Comparison of ENCODE assay signal across 8 cellular contexts in genomic region chr9:100428871-100429654, GRCh38. TPM values are rescaled to one million over a fixed set of nuclear protein-coding genes. Genes with fewer than 3 reads are reported as not detected.
A peak's percentile ranks its signal among the peaks of the same experiment; 100 is the strongest.
DNase-seq lines count a peak whose midpoint lies in the region; ATAC-seq, FAIRE-seq and TF ChIP-seq lines count a peak whose summit lies in the region.

No MANE protein-coding gene starts in this region.

- POLR2A ChIA-PET in K562 (lab: Yijun Ruan, JAX), result interaction anchor here (0.6 to 1.6 kb wide), 6 partner anchors 9 to 921 kb away, joined by 3 to 7 read pairs (median 4); no protein-coding TSS in a partner anchor

- DNase-seq in HT1080 (ENCODE audit: low read depth), result peak; percentile 99
- peak in 1 of 4 experiments; percentile 42 for DNase-seq in K562 (ENCODE audit: extremely low read depth in 1 of 4, low spot score in 3 of 4)
- peak; percentile 98 for DNase-seq in iris pigment epithelial cell (ENCODE audit: low read depth)
- peak; percentile 27 for DNase-seq in testis
- DNase-seq in midbrain (lab: John Stamatoyannopoulos, UW), result no peak
- DNase-seq in NCI-H2227 treated with DMSO at 0.1 percent for 48 hours (lab: John Stamatoyannopoulos, UW), result no peak
- DNase-seq in SKM-1 (lab: John Stamatoyannopoulos, UW; ENCODE audit: unreplicated experiment), result no peak

- no peaks in the 10 kb centered on the region; the same call in 1 of the 3 replicates for H3K36me3 ChIP-seq in K562 (ENCODE audit: control insufficient read depth, insufficient read depth, low read length)
- no peaks in the 10 kb centered on the region for H3K36me3 ChIP-seq in testis (ENCODE audit: low read depth, missing control alignments)

- intact Hi-C loops in K562 (cut with micrococcal nuclease) (loop anchor here (5.0 kb wide), 2 partner anchors 77 to 168 kb away; partner anchors contain the start of gene TEX10), testis (cut with DNase I; ENCODE audit: low total_unique reads) (no loop called here)

- no peak for TF ChIP-seq EP300 in K562 (IDR thresholded peaks at IDR 0.05; ENCODE audit: low read length)

- H3K79me2 ChIP-seq in K562 (ENCODE audit: control insufficient read depth, insufficient read depth, low read length), result peaks cover 39% of the 10 kb centered on the region

- no peak for FAIRE-seq in K562 (lab: Jason Lieb, UNC)

- peak overlapping the region; percentile 14; the same call in 1 of the 3 replicates for H3K27ac ChIP-seq in K562 (ENCODE audit: extremely low read depth, low read depth, low read length)
- H3K27ac ChIP-seq in testis, result no peak overlapping the region

- ATAC-seq in K562 (no peak), HG03342 (IDR thresholded peaks at IDR 0.05; ENCODE audit: unreplicated experiment) (no peak)

- H2AFZ ChIP-seq in K562 (ENCODE audit: low read depth, low read length), result no peak overlapping the region; the same call in 1 of the 2 replicates

- no peaks in the 10 kb centered on the region for H3K27me3 ChIP-seq in K562 (ENCODE audit: control insufficient read depth in 2 of 2, insufficient read depth in 2 of 2, low read length in 2 of 2)
- H3K27me3 ChIP-seq in testis, result no peaks in the 10 kb centered on the region

- H3K4me1 ChIP-seq in K562 (replicated peaks in 1 of 2; ENCODE audit: control insufficient read depth in 2 of 2, insufficient read depth in 2 of 2, low read length in 2 of 2) (peaks cover 7 to 34% of the 10 kb centered on the region in 2 experiments), testis (peaks cover 6% of the 10 kb centered on the region)

- H3K4me3 ChIP-seq in K562 (no peak overlapping the region), testis (no peak overlapping the region)

- TF ChIP-seq CTCF in K562 (IDR thresholded peaks at IDR 0.05 in 2 of 3, conservative IDR thresholded peaks at IDR 0.05 in 1 of 3; ENCODE audit: insufficient read depth in 2 of 3, low read depth in 1 of 3, low read length in 3 of 3), result no peak
- no peak for TF ChIP-seq CTCF in testis (IDR thresholded peaks at IDR 0.05)

- in situ Hi-C loops in K562 (cut with MboI), result loop anchor here (5.0 kb wide), 1 partner anchor 87 kb away; no protein-coding TSS in a partner anchor

- H3K9me3 ChIP-seq in K562 (replicated peaks; ENCODE audit: control insufficient read depth, insufficient read depth, low read depth, low read length), result no peaks in the 10 kb centered on the region
- H3K9me3 ChIP-seq in testis, result no peaks in the 10 kb centered on the region

- peak overlapping the region; percentile 85 for H3K4me2 ChIP-seq in K562 (ENCODE audit: insufficient read depth, low read length)

- 26% methylated on average over 9 of the region's 9 CpGs for WGBS in K562 (ENCODE audit: insufficient coverage, low coverage, missing lambda C conversion rate)
- WGBS in testis, 2 donors, result 53 to 62% methylated on average over 9 of the region's 9 CpGs

- H3K9ac ChIP-seq in K562 (ENCODE audit: insufficient read depth in 1 of 2, low read depth in 2 of 2, low read length in 2 of 2), result peak overlapping the region in 1 of 2 experiments; percentile 3; a peak in 1 of 4 replicates

- no peak for TF ChIP-seq RAD21 in K562 (CRISPR knock-in tag; conservative IDR thresholded peaks at IDR 0.05 in 1 of 2, IDR thresholded peaks at IDR 0.05 in 1 of 2)

- H4K20me1 ChIP-seq in K562 (replicated peaks; ENCODE audit: control insufficient read depth, insufficient read depth, low read length), result 0 out of 2 replicates have a peak, but pooled peaks cover 3% of the 10 kb centered on the region

- CTCF ChIA-PET in K562 (lab: Yijun Ruan, JAX; ENCODE audit: low intra/inter-chr PET ratio), result no interaction called here

- TF ChIP-seq POLR2A in K562 (conservative IDR thresholded peaks at IDR 0.05) (no peak), testis (IDR thresholded peaks at IDR 0.05) (no peak)

- BruUV-seq in K562 (replicated peaks; lab: Mats Ljungman, UMichigan), result no TSS peak

- no peaks in the 10 kb centered on the region for H3K9me1 ChIP-seq in K562 (ENCODE audit: control insufficient read depth, insufficient read depth, low read length)

TF ChIP-seq in K562, 482 proteins besides CTCF, POLR2A, EP300 and RAD21 (continues in another document):
- TF ChIP-seq RB1 (IDR thresholded peaks at IDR 0.05; ENCODE audit: low read depth), result no peak
- TF ChIP-seq ZNF75A (CRISPR knock-in tag; IDR thresholded peaks at IDR 0.05), result no peak
- peak; percentile 71 for TF ChIP-seq ARID1B (IDR thresholded peaks at IDR 0.05)
- peak; percentile 56; the same call in 1 of the 2 replicates for TF ChIP-seq MTA3 (IDR thresholded peaks at IDR 0.05; ENCODE audit: borderline replicate concordance)
- no peak for TF ChIP-seq PHF20 (IDR thresholded peaks at IDR 0.05; ENCODE audit: partially characterized antibody)
- no peak for TF ChIP-seq ZNF717 (CRISPR knock-in tag; IDR thresholded peaks at IDR 0.05)
- TF ChIP-seq ZKSCAN8 (CRISPR knock-in tag; IDR thresholded peaks at IDR 0.05), result no peak
- TF ChIP-seq ZNF77 (CRISPR knock-in tag; IDR thresholded peaks at IDR 0.05), result no peak

RNA-seq across cellular contexts. Expression of gene MSANTD3, which starts 2.1 kb away (rescaled TPM):
- 126 TPM in 2 replicates for total RNA-seq in HT1080 (2014; rRNA removed; shearing (Covaris generic))
- 112 and 117 TPM in 2 replicates for polyA plus RNA-seq in HT1080 (2015; cell fraction: cytosol; rRNA removed)
- 49.2 and 52.9 TPM in 2 replicates for polyA plus RNA-seq in HT1080 (2015; cell fraction: nucleus; rRNA removed)
- 13.3 and 20.3 TPM in 2 replicates for total RNA-seq in K562 (2011; cell fraction: chromatin; rRNA removed; ENCODE audit: low replicate concordance)
- total RNA-seq in K562 (2011; cell fraction: nucleolus; rRNA removed), result 6.3 and 7.0 TPM in 2 replicates
- 14.1 and 20.8 TPM in 2 replicates for total RNA-seq in K562 (2011; cell fraction: nucleoplasm; rRNA removed)
- 25.8 and 28.7 TPM in 2 replicates for total RNA-seq in K562 (2014; rRNA removed)
- 22.0 and 24.3 TPM in 2 replicates for total RNA-seq in K562 (2014; rRNA removed; fragmentation: Illumina TruSeq; extraction: Trizol)
- total RNA-seq in K562 (2015; rRNA removed; fragmentation: Illumina TruSeq; extraction: Trizol), result 24.0 and 24.6 TPM in 2 replicates
- 22.1 and 22.3 TPM in 2 replicates for total RNA-seq in K562 (2021)
- polyA plus RNA-seq in K562 (2011; rRNA removed), result 12.4 and 16.0 TPM in 2 replicates
- polyA plus RNA-seq in K562 (2011; cell fraction: cytosol; rRNA removed), result 8.6 and 9.9 TPM in 2 replicates
- 8.3 and 8.9 TPM in 2 replicates for polyA plus RNA-seq in K562 (2011; cell fraction: nucleus; rRNA removed)
- 15.4 and 16.9 TPM in 2 replicates for polyA plus RNA-seq in K562 (2012)
- 20.6 and 26.6 TPM in 2 replicates for polyA plus RNA-seq in K562 (2014; fragmentation: Illumina TruSeq; extraction: Trizol)
- polyA plus RNA-seq in K562 (2014; fragmentation: Nextera tagmentation; extraction: Ambion mirVana), result 1 to 10 TPM; 9.4 to 9.6 TPM
- 22.8 and 27.3 TPM in 2 replicates for polyA plus RNA-seq in K562 (2014; rRNA removed)
- 16.3 TPM in 2 replicates for polyA minus RNA-seq in K562 (2011; rRNA and poly(A)+ RNA removed)
- polyA minus RNA-seq in K562 (2011; cell fraction: cytosol; rRNA and poly(A)+ RNA removed), result 5.7 and 10.7 TPM in 2 replicates
- polyA minus RNA-seq in K562 (2011; cell fraction: nucleus; rRNA and poly(A)+ RNA removed), result 3.8 and 5.8 TPM in 2 replicates
- total RNA-seq in testis, result 10 to 100 TPM; 16.9 to 24.9 TPM
- polyA plus RNA-seq in testis (ENCODE audit: insufficient read depth, low read depth, low replicate concordance), result 11.5 TPM

RNA-seq across cellular contexts. Expression of gene TMEFF1, which starts 43.9 kb away (rescaled TPM):
- total RNA-seq in HT1080 (2014; rRNA removed; shearing (Covaris generic)), result 0.61 and 1.2 TPM in 2 replicates
- polyA plus RNA-seq in HT1080 (2015; cell fraction: cytosol; rRNA removed), result 1.4 and 2.2 TPM in 2 replicates
- 0.13 and 0.74 TPM in 2 replicates for polyA plus RNA-seq in HT1080 (2015; cell fraction: nucleus; rRNA removed)
- 0.19 and 0.32 TPM in 2 replicates for total RNA-seq in K562 (2011; cell fraction: chromatin; rRNA removed; ENCODE audit: low replicate concordance)
- total RNA-seq in K562 (2011; cell fraction: nucleolus; rRNA removed), result not detected in 2 replicates
- total RNA-seq in K562 (2011; cell fraction: nucleoplasm; rRNA removed), result 0.37 TPM in 1 of 2 replicates, not detected in the other
- total RNA-seq in K562 (2014; rRNA removed) (0.49 and 0.59 TPM in 2 replicates), K562 (2014; rRNA removed; fragmentation: Illumina TruSeq; extraction: Trizol) (0.11 TPM in 1 of 2 replicates, not detected in the other), K562 (2015; rRNA removed; fragmentation: Illumina TruSeq; extraction: Trizol) (0.07 TPM in 1 of 2 replicates, not detected in the other), K562 (2021) (0.83 and 1.1 TPM in 2 replicates), testis (1 to 10 TPM; 5.9 to 8.7 TPM)
- polyA plus RNA-seq in K562 (2011; rRNA removed) (0.04 and 0.08 TPM in 2 replicates), K562 (2014; fragmentation: Illumina TruSeq; extraction: Trizol) (0.30 and 0.40 TPM in 2 replicates), K562 (2014; fragmentation: Nextera tagmentation; extraction: Ambion mirVana) (not detected), K562 (2014; rRNA removed) (0.11 and 0.28 TPM in 2 replicates), testis (ENCODE audit: insufficient read depth, low read depth, low replicate concordance) (2.3 TPM)
- 0.06 and 0.31 TPM in 2 replicates for polyA plus RNA-seq in K562 (2011; cell fraction: cytosol; rRNA removed)
- polyA plus RNA-seq in K562 (2011; cell fraction: nucleus; rRNA removed), result 0.06 and 0.28 TPM in 2 replicates
- 0.09 and 0.18 TPM in 2 replicates for polyA plus RNA-seq in K562 (2012)
- 0.18 TPM in 1 of 2 replicates, not detected in the other for polyA minus RNA-seq in K562 (2011; rRNA and poly(A)+ RNA removed)
- 0.48 and 1.0 TPM in 2 replicates for polyA minus RNA-seq in K562 (2011; cell fraction: cytosol; rRNA and poly(A)+ RNA removed)
- 0.11 TPM in 1 of 2 replicates, not detected in the other for polyA minus RNA-seq in K562 (2011; cell fraction: nucleus; rRNA and poly(A)+ RNA removed)

Comparison
In these comparisons a context has a peak if more than half of its experiments do, and no peak if none do; other contexts are left out.
1. DNase-seq: peak in HT1080 (single experiment), iris pigment epithelial cell (single experiment) and testis (single experiment); none in midbrain (single experiment), NCI-H2227 treated with DMSO at 0.1 percent for 48 hours (single experiment) and SKM-1 (single experiment).